ENCODE assay signal across 24 cellular contexts in the genomic region with DNA sequence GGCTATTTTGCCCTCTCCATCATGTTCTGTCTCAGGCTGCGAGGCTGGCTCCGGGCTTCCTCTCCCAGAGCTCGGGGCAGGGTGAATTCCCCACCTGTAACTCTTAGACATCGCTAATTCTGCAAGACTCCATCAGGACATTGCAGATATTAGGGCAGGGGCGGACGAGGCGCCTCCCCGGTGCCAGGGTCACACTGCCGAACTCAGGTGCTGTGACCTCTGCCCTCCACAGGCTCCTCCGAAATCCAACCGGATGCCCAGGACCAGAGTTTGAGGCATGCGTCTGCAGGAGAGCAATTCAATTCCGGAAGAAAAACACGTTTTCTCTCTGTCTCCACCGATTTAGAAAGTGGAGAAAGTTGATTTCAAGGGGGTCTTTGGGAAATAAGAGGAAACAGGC.
DNase-seq lines count a peak whose midpoint lies in the region; ATAC-seq and TF ChIP-seq lines count a peak whose summit lies in the region.
"Had no signal": no experiment of that assay in that cellular context is flagged by ENCODE, and none has a peak within 500 bp of the region (broad histone marks: within the 10 kb centered on the region; RNA-seq: fewer than 3 reads in every experiment).

No MANE protein-coding gene starts in this region.

- peaks cover 0 to 50% (median 36%) of the 10 kb centered on the region in 7 donors for H3K27me3 ChIP-seq in heart right ventricle
- no peaks in the 10 kb centered on the region for H3K27me3 ChIP-seq in neural progenitor cell
- H3K27me3 ChIP-seq: BLaER1 treated with 17β-estradiol and CSF1 and Interleukin-3, amounts not matched to agents 10 nM and 100 nM had no signal

- no peak for ATAC-seq in Right ventricle myocardium inferior
- ATAC-seq in heart right ventricle = no peak
- ATAC-seq: A549, GM12878 had no signal

- H3K9me3 ChIP-seq in heart right ventricle (peaks cover 0 to 17% (median 3%) of the 10 kb centered on the region in 11 donors), neural progenitor cell (ENCODE audit: low read depth) (no peaks in the 10 kb centered on the region)

- intact Hi-C loops in Right ventricle myocardium inferior (cut with DNase I) (no loop called here), heart right ventricle (cut with DNase I) (loop anchor here in 1 of 10 donors (10.0 kb wide), 1 partner anchor 210 kb away; no protein-coding TSS in a partner anchor)

- TF ChIP-seq CTCF in heart right ventricle (IDR thresholded peaks at IDR 0.05) (no peak), chondrocyte (IDR thresholded peaks at IDR 0.05) (no peak), progenitor cell of endocrine pancreas (IDR thresholded peaks at IDR 0.05; ENCODE audit: unreplicated experiment) (no peak), neural progenitor cell (IDR thresholded peaks at IDR 0.05) (no peak), HFFc6 (IDR thresholded peaks at IDR 0.05) (no peak)

- peak; percentile 39 for DNase-seq in Right ventricle myocardium inferior (ENCODE audit: missing footprints)
- no peak for DNase-seq in heart right ventricle
- DNase-seq in chondrocyte (ENCODE audit: low spot score) = peak; percentile 57
- no peak for DNase-seq in progenitor cell of endocrine pancreas (ENCODE audit: low spot score, unreplicated experiment)
- no peak for DNase-seq in neural progenitor cell (ENCODE audit: low spot score)
- no peak for DNase-seq in HFFc6
- DNase-seq: AML-193; CD4-positive, alpha-beta memory T cell; CD4-positive, CD25-positive, alpha-beta regulatory T cell; COR-L47; DMS 273 treated with DMSO at 0.1 percent for 48 hours; DMS153; DMS53; DMS79; DND-41; EL; GDM1 had no signal

- no peaks in the 10 kb centered on the region for H4K20me1 ChIP-seq in neural progenitor cell (ENCODE audit: low read depth)
- H4K20me1 ChIP-seq: BLaER1 treated with 17β-estradiol and CSF1 and Interleukin-3, amounts not matched to agents 10 nM and 100 nM had no signal

- H3K36me3 ChIP-seq in heart right ventricle = no peaks in the 10 kb centered on the region
- H3K36me3 ChIP-seq in neural progenitor cell = no peaks in the 10 kb centered on the region
- H3K36me3 ChIP-seq: BLaER1 treated with 17β-estradiol and CSF1 and Interleukin-3, amounts not matched to agents 10 nM and 100 nM had no signal

- no peak overlapping the region for H3K27ac ChIP-seq in heart right ventricle
- H3K27ac ChIP-seq in neural progenitor cell = no peak overlapping the region
- H3K27ac ChIP-seq: 22Rv1; A549; BLaER1 treated with 17β-estradiol and CSF1 and Interleukin-3, amounts not matched to agents 10 nM and 100 nM; C4-2B had no signal

- H3K4me1 ChIP-seq in heart right ventricle (no peaks in the 10 kb centered on the region), neural progenitor cell (peaks cover 1% of the 10 kb centered on the region)
- H3K4me1 ChIP-seq: BLaER1 treated with 17β-estradiol and CSF1 and Interleukin-3, amounts not matched to agents 10 nM and 100 nM had no signal

- no peak overlapping the region for H3K4me2 ChIP-seq in neural progenitor cell
- H3K4me2 ChIP-seq: A549; BLaER1 treated with 17β-estradiol and CSF1 and Interleukin-3, amounts not matched to agents 10 nM and 100 nM had no signal

- 78 to 85% methylated on average over 15 of the region's 15 CpGs for WGBS in heart right ventricle, 2 donors

- H3K9me3 Mint-ChIP-seq in chondrocyte (ENCODE audit: low read depth) (peaks cover 19% of the 10 kb centered on the region), progenitor cell of endocrine pancreas (ENCODE audit: low read depth) (peaks cover 4% of the 10 kb centered on the region), neural progenitor cell (peaks cover 10% of the 10 kb centered on the region), HFFc6 (peaks cover 79% of the 10 kb centered on the region)

- H3K4me3 Mint-ChIP-seq in chondrocyte (ENCODE audit: unreplicated experiment) (no peak overlapping the region), progenitor cell of endocrine pancreas (ENCODE audit: low read depth) (no peak overlapping the region), neural progenitor cell (no peak overlapping the region), HFFc6 (no peak overlapping the region)
- H3K4me3 Mint-ChIP-seq: B cell; CD4-positive, alpha-beta memory T cell; CD4-positive, CD25-positive, alpha-beta regulatory T cell; CD8-positive, alpha-beta memory T cell had no signal

- H3K4me3 ChIP-seq in heart right ventricle (no peak overlapping the region), neural progenitor cell (no peak overlapping the region)
- H3K4me3 ChIP-seq: A549; BLaER1 treated with 17β-estradiol and CSF1 and Interleukin-3, amounts not matched to agents 10 nM and 100 nM; GM12878 had no signal

- H3K27ac Mint-ChIP-seq in chondrocyte (ENCODE audit: unreplicated experiment) = no peak overlapping the region
- peak overlapping the region; percentile 10 for H3K27ac Mint-ChIP-seq in progenitor cell of endocrine pancreas
- H3K27ac Mint-ChIP-seq in neural progenitor cell = no peak overlapping the region
- no peak overlapping the region for H3K27ac Mint-ChIP-seq in HFFc6
- H3K27ac Mint-ChIP-seq: B cell; CD4-positive, alpha-beta memory T cell; CD4-positive, CD25-positive, alpha-beta regulatory T cell; CD8-positive, alpha-beta memory T cell had no signal

- H3K36me3 Mint-ChIP-seq in chondrocyte (ENCODE audit: low read depth) = no peaks in the 10 kb centered on the region
- H3K36me3 Mint-ChIP-seq in progenitor cell of endocrine pancreas (ENCODE audit: insufficient read depth) = no peaks in the 10 kb centered on the region
- H3K36me3 Mint-ChIP-seq in neural progenitor cell = no peaks in the 10 kb centered on the region
- peaks cover 25% of the 10 kb centered on the region for H3K36me3 Mint-ChIP-seq in HFFc6 (ENCODE audit: low read depth)
- H3K36me3 Mint-ChIP-seq: CD4-positive, alpha-beta memory T cell; CD4-positive, CD25-positive, alpha-beta regulatory T cell had no signal

- H3K27me3 Mint-ChIP-seq in chondrocyte (ENCODE audit: low read depth) = peaks cover 10% of the 10 kb centered on the region
- H3K27me3 Mint-ChIP-seq in progenitor cell of endocrine pancreas = peaks cover 28% of the 10 kb centered on the region
- H3K27me3 Mint-ChIP-seq in neural progenitor cell (ENCODE audit: insufficient read depth, low read depth) = peaks cover 16% of the 10 kb centered on the region
- no peaks in the 10 kb centered on the region; the same call in none of the 2 replicates for H3K27me3 Mint-ChIP-seq in HFFc6 (ENCODE audit: insufficient read depth)

- H3K9ac ChIP-seq in neural progenitor cell = no peak overlapping the region
- H3K9ac ChIP-seq: BLaER1 treated with 17β-estradiol and CSF1 and Interleukin-3, amounts not matched to agents 10 nM and 100 nM had no signal

- no peaks in the 10 kb centered on the region for H3K79me2 ChIP-seq in neural progenitor cell (ENCODE audit: low read depth)

- no peaks in the 10 kb centered on the region for H3K4me1 Mint-ChIP-seq in chondrocyte (ENCODE audit: low read depth)
- peaks cover 4% of the 10 kb centered on the region for H3K4me1 Mint-ChIP-seq in progenitor cell of endocrine pancreas (ENCODE audit: low read depth)
- H3K4me1 Mint-ChIP-seq in neural progenitor cell = peaks cover 5% of the 10 kb centered on the region
- H3K4me1 Mint-ChIP-seq in HFFc6 (ENCODE audit: low read depth) = no peaks in the 10 kb centered on the region
- H3K4me1 Mint-ChIP-seq: B cell; CD4-positive, alpha-beta memory T cell; CD4-positive, CD25-positive, alpha-beta regulatory T cell; CD8-positive, alpha-beta memory T cell had no signal

- no peaks in the 10 kb centered on the region for H3F3A ChIP-seq in neural progenitor cell (ENCODE audit: low read depth)

- no peak overlapping the region for H2AFZ ChIP-seq in neural progenitor cell (replicated peaks)

Comparison
In these comparisons a context has a peak if more than half of its experiments do, and no peak if none do; other contexts are left out.
1. DNase-seq: peak in Right ventricle myocardium inferior (single experiment) and chondrocyte (single experiment); none in heart right ventricle (0 of 2), progenitor cell of endocrine pancreas (single experiment), neural progenitor cell (single experiment) and HFFc6 (single experiment).